9 cellular contexts compared by ENCODE assay signal in genomic region chr1:228903573-228904122, GRCh38.
DNase-seq lines count a peak whose midpoint lies in the region; ATAC-seq and TF ChIP-seq lines count a peak whose summit lies in the region.
"Had no signal": no experiment of that assay in that cellular context is flagged by ENCODE, and none has a peak within 500 bp of the region (broad histone marks: within the 10 kb centered on the region; RNA-seq: fewer than 3 reads in every experiment).

No MANE protein-coding gene starts in this region.

- H3K27ac ChIP-seq in 22Rv1 (peak overlapping the region; percentile 78), SK-N-SH (ENCODE audit: low read depth in 2 of 2, low read length in 1 of 2) (peak overlapping the region; percentile 49 to 77; a peak in 3 of 4 replicates)

- H3K9me2 ChIP-seq in SK-N-SH: no peaks in the 10 kb centered on the region

- no peak overlapping the region; a peak in 1 of 4 replicates for H3K4me3 ChIP-seq in SK-N-SH (ENCODE audit: low read depth in 2 of 2, low read length in 1 of 2)
- H3K4me3 ChIP-seq in fibroblast of villous mesenchyme (ENCODE audit: low read depth, low read length): no peak overlapping the region
- H3K4me3 ChIP-seq in H7 (ENCODE audit: insufficient read depth, low read depth, low read length): no peak overlapping the region

- no peak overlapping the region for H3K4me2 ChIP-seq in SK-N-SH

- H3K27me3 ChIP-seq in SK-N-SH (ENCODE audit: insufficient read depth) (peaks cover 7% of the 10 kb centered on the region; the same call in 1 of the 2 replicates), H7 (ENCODE audit: control insufficient read depth, insufficient read depth, low read length) (peaks cover 3% of the 10 kb centered on the region; the same call in 1 of the 2 replicates)

- CTCF ChIA-PET in SK-N-SH (lab: Yijun Ruan, JAX): interaction anchor here (1.0 to 4.8 kb wide), 5 partner anchors 38 to 324 kb away, joined by 3 to 24 read pairs (median 3); partner anchors contain the start of gene RHOU

- peaks cover 4 to 46% of the 10 kb centered on the region in 2 experiments; a peak in 2 of 4 replicates for H3K4me1 ChIP-seq in SK-N-SH (ENCODE audit: control insufficient read depth in 1 of 2, insufficient read depth in 2 of 2, low read depth in 1 of 2, low read length in 1 of 2)

- ATAC-seq in omental fat pad (ENCODE audit: low FRiP score): peak; percentile 2
- ATAC-seq in GM21515 (IDR thresholded peaks at IDR 0.05; ENCODE audit: unreplicated experiment): no peak
- no peak for ATAC-seq in GM19395 (IDR thresholded peaks at IDR 0.05; ENCODE audit: unreplicated experiment)

- no peaks in the 10 kb centered on the region for H3K36me3 ChIP-seq in SK-N-SH (replicated peaks in 1 of 2; ENCODE audit: control insufficient read depth in 1 of 2, insufficient read depth in 2 of 2, low read length in 1 of 2)
- H3K36me3 ChIP-seq in H7 (replicated peaks; ENCODE audit: control insufficient read depth, insufficient read depth, low read length): no peaks in the 10 kb centered on the region

- no peak for TF ChIP-seq CTCF in 22Rv1 (IDR thresholded peaks at IDR 0.05)
- TF ChIP-seq CTCF in SK-N-SH (IDR thresholded peaks at IDR 0.05): no peak
- TF ChIP-seq CTCF in fibroblast of villous mesenchyme (IDR thresholded peaks at IDR 0.05; ENCODE audit: insufficient read depth, low read depth, low read length): no peak
- no peak for TF ChIP-seq CTCF in omental fat pad (IDR thresholded peaks at IDR 0.05)

- DNase-seq in SK-N-SH: no peak
- DNase-seq in fibroblast of villous mesenchyme (ENCODE audit: low read depth): peak; percentile 19
- no peak for DNase-seq in omental fat pad (ENCODE audit: low spot score)
- no peak for DNase-seq in SKM-1 treated with dmso at 0.1 percent for 144 hours (lab: John Stamatoyannopoulos, UW; ENCODE audit: unreplicated experiment)
- DNase-seq in H7: no peak
- DNase-seq: activated CD4-positive, alpha-beta T cell treated with anti-CD3 and anti-CD28 coated beads for 4 hours had no signal

- no peak for TF ChIP-seq EP300 in SK-N-SH (IDR thresholded peaks at IDR 0.05; ENCODE audit: borderline replicate concordance in 1 of 2, low read depth in 1 of 2, low read length in 1 of 2)

- H4K20me1 ChIP-seq in SK-N-SH (ENCODE audit: insufficient read depth): 0 out of 2 replicates have a peak, but pooled peaks cover 3% of the 10 kb centered on the region

- WGBS in SK-N-SH (ENCODE audit: low lambda C conversion rate): 65% methylated on average over 5 of the region's 7 CpGs

- H3F3A ChIP-seq in SK-N-SH (replicated peaks; ENCODE audit: insufficient read depth): peaks cover 9% of the 10 kb centered on the region

- TF ChIP-seq RAD21 in SK-N-SH (IDR thresholded peaks at IDR 0.05; ENCODE audit: low read length): 0 out of 2 replicates have a peak, but pooled peaks have one; percentile 2

- POLR2A ChIA-PET in SK-N-SH (lab: Yijun Ruan, JAX): interaction anchor here (0.6 kb wide), 1 partner anchor 10 kb away, joined by 3 read pairs; no protein-coding TSS in a partner anchor

- 0 out of 2 replicates have a peak, but pooled peaks cover 5% of the 10 kb centered on the region for H3K9me3 ChIP-seq in SK-N-SH

- H3K79me2 ChIP-seq in SK-N-SH (ENCODE audit: insufficient read depth): no peaks in the 10 kb centered on the region

- H3K9ac ChIP-seq in SK-N-SH: no peak overlapping the region

- H2AFZ ChIP-seq in SK-N-SH (ENCODE audit: low read depth): no peak overlapping the region

TF ChIP-seq in SK-N-SH, 30 proteins besides CTCF, POLR2A, EP300 and RAD21:
- TF ChIP-seq REST (IDR thresholded peaks at IDR 0.05; ENCODE audit: low read depth, low read length) (no peak), ELF1 (IDR thresholded peaks at IDR 0.05) (no peak)
